In the genomic region with DNA sequence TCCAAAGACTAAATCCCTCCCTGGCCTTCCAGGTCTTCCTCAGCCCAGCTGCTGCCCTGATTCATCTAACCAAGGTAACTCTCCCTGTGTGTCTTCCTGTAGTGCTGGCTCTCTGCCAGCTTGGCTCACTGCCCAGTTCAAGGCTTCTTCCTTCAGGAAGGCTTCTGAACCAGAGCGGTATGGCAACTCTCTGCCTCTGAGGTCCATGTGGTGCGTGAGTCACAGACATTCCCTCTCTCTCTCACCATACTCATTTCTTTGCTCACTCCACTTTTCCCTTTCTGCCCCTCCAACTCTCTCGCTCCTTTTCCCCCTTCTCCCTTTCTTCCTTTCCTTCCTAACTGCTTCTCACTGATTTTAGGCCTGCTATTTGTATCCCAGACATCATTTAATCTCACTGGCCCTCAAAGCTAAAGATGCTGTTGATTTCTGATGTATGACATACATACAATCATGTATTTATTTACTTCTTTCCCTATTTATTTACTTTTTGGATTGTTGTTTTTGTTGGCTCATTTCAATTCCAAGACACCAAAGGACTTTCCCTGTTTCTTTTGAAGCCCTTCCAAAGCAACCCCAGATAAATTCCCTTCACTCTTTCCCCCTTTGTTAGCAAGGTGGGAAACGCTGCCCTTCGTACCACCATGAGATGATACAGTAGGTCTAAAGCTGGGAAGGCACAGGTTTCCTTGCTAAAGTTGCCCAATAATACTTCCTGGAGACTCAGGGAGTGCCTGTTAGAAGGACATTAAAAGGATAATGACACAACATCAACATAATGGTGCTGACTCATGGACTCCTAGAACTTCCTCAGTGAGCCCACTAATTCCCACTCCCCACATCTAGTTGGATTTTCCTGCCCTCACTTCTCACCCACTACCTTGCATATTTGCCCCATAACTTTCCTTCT, we compare ENCODE assay signal across 8 cellular contexts. TPM values are rescaled to one million over a fixed set of nuclear protein-coding genes. Genes with fewer than 3 reads are reported as not detected.
A peak's percentile ranks its signal among the peaks of the same experiment; 100 is the strongest.
DNase-seq lines count a peak whose midpoint lies in the region; ATAC-seq and TF ChIP-seq lines count a peak whose summit lies in the region.

No MANE protein-coding gene starts in this region.

- ATAC-seq in mucosa of descending colon: peak; percentile 95
- no peak for ATAC-seq in natural killer cell treated with Interleukin-12 subunit alpha and Interleukin-12 subunit beta and Interleukin-15 and Interleukin-18, amount 100 ng/mL, for 72 hours
- no peak for ATAC-seq in GM18867 (IDR thresholded peaks at IDR 0.05; ENCODE audit: unreplicated experiment)

- no peak overlapping the region for H3K4me3 Mint-ChIP-seq in natural killer cell treated with Interleukin-12 subunit alpha and Interleukin-12 subunit beta and Interleukin-15 and Interleukin-18, amount 100 ng/mL, for 72 hours

- no peaks in the 10 kb centered on the region for H3K9me3 Mint-ChIP-seq in natural killer cell treated with Interleukin-12 subunit alpha and Interleukin-12 subunit beta and Interleukin-15 and Interleukin-18, amount 100 ng/mL, for 72 hours

- intact Hi-C loops in mucosa of descending colon (cut with DNase I, micrococcal nuclease): no loop called here

- no peaks in the 10 kb centered on the region for H3K27me3 ChIP-seq in HL-60 (ENCODE audit: insufficient read depth, poor library complexity, severe bottlenecking)

- no peak overlapping the region for H3K27ac Mint-ChIP-seq in natural killer cell treated with Interleukin-12 subunit alpha and Interleukin-12 subunit beta and Interleukin-15 and Interleukin-18, amount 100 ng/mL, for 72 hours

- no peaks in the 10 kb centered on the region for H3K4me1 Mint-ChIP-seq in natural killer cell treated with Interleukin-12 subunit alpha and Interleukin-12 subunit beta and Interleukin-15 and Interleukin-18, amount 100 ng/mL, for 72 hours (ENCODE audit: low read depth in 2 of 2)

- H3K4me3 ChIP-seq in HL-60 (replicated peaks; ENCODE audit: insufficient read depth, low read length) (no peak overlapping the region), mucosa of descending colon (no peak overlapping the region)

- H3K27ac ChIP-seq in HL-60 (replicated peaks): no peak overlapping the region

- DNase-seq in AML-193 (lab: John Stamatoyannopoulos, UW) (peak; percentile 2 to 6), HL-60 (ENCODE audit: low read depth in 1 of 2, low spot score in 1 of 2) (peak; percentile 55 to 98), NCI-H774 (lab: John Stamatoyannopoulos, UW) (peak; percentile 67), cerebellum (ENCODE audit: low spot score) (peak; percentile 48), mucosa of descending colon (peak; percentile 96 to 99 (median 97)), D341Med (ENCODE audit: low spot score) (no peak)
- DNase-seq in natural killer cell treated with Interleukin-12 subunit alpha and Interleukin-12 subunit beta and Interleukin-15 and Interleukin-18, amount 100 ng/mL, for 72 hours (ENCODE audit: low spot score): no peak

- H3K36me3 Mint-ChIP-seq in natural killer cell treated with Interleukin-12 subunit alpha and Interleukin-12 subunit beta and Interleukin-15 and Interleukin-18, amount 100 ng/mL, for 72 hours: no peaks in the 10 kb centered on the region

- H3K4me1 ChIP-seq in mucosa of descending colon (ENCODE audit: low read depth): peaks cover 17% of the 10 kb centered on the region

- H3K27me3 Mint-ChIP-seq in natural killer cell treated with Interleukin-12 subunit alpha and Interleukin-12 subunit beta and Interleukin-15 and Interleukin-18, amount 100 ng/mL, for 72 hours: peaks cover 7 to 10% of the 10 kb centered on the region in 2 donors

- H3K9me3 ChIP-seq in mucosa of descending colon: no peaks in the 10 kb centered on the region

- TF ChIP-seq CTCF in HL-60 (IDR thresholded peaks at IDR 0.05; ENCODE audit: insufficient read depth, low read length) (no peak), mucosa of descending colon (IDR thresholded peaks at IDR 0.05) (no peak)

- no peaks in the 10 kb centered on the region for H3K36me3 ChIP-seq in mucosa of descending colon (ENCODE audit: low read depth)

RNA-seq across cellular contexts. Expression of a gene that starts 17.8 kb away (rescaled TPM):
- 1.1 TPM for total RNA-seq in cerebellum
- total RNA-seq in mucosa of descending colon: under 1 TPM in 2 of 3 donors, not detected in 1; 0.36 to 0.57 TPM
- 1 to 10 TPM in 1 of 2 donors, under 1 TPM in 1; 0.38 to 3.0 TPM for total RNA-seq in natural killer cell treated with Interleukin-12 subunit alpha and Interleukin-12 subunit beta and Interleukin-15 and Interleukin-18, amount 100 ng/mL, for 72 hours

RNA-seq across cellular contexts. Expression of a gene that starts 19.7 kb away (rescaled TPM):
- total RNA-seq in cerebellum (0.18 TPM), mucosa of descending colon (not detected)
- total RNA-seq in natural killer cell treated with Interleukin-12 subunit alpha and Interleukin-12 subunit beta and Interleukin-15 and Interleukin-18, amount 100 ng/mL, for 72 hours: not detected

RNA-seq across cellular contexts. Expression of a gene that starts 43.1 kb away (rescaled TPM):
- total RNA-seq in cerebellum: 15.1 TPM
- 100 to 1,000 TPM; 137 to 296 (median 264) TPM for total RNA-seq in mucosa of descending colon
- total RNA-seq in natural killer cell treated with Interleukin-12 subunit alpha and Interleukin-12 subunit beta and Interleukin-15 and Interleukin-18, amount 100 ng/mL, for 72 hours: 100 to 1,000 TPM; 239 to 375 TPM

RNA-seq across cellular contexts. Expression of a gene that starts 55.5 kb away (rescaled TPM):
- total RNA-seq in cerebellum (not detected), mucosa of descending colon (1 to 10 TPM; 1.7 to 8.7 (median 5.9) TPM)
- 1 to 10 TPM in 1 of 2 donors, under 1 TPM in 1; 0.29 to 2.1 TPM for total RNA-seq in natural killer cell treated with Interleukin-12 subunit alpha and Interleukin-12 subunit beta and Interleukin-15 and Interleukin-18, amount 100 ng/mL, for 72 hours

Comparison
In these comparisons a context has a peak if more than half of its experiments do, and no peak if none do; other contexts are left out.
1. DNase-seq: peak in AML-193 (2 of 2), HL-60 (2 of 2), NCI-H774 (single experiment), cerebellum (single experiment) and mucosa of descending colon (3 of 3); none in D341Med (single experiment) and natural killer cell treated with Interleukin-12 subunit alpha and Interleukin-12 subunit beta and Interleukin-15 and Interleukin-18, amount 100 ng/mL, for 72 hours (single experiment).